8 cellular contexts compared by ENCODE assay signal in genomic region chr1:155206891-155207577, GRCh38. TPM values are rescaled to one million over a fixed set of nuclear protein-coding genes. Genes with fewer than 3 reads are reported as not detected.
DNase-seq lines count a peak whose midpoint lies in the region; ATAC-seq and TF ChIP-seq lines count a peak whose summit lies in the region.

No MANE protein-coding gene starts in this region.

- CTCF ChIA-PET in activated CD4-positive, alpha-beta memory T cell treated with anti-CD3 and anti-CD28 coated beads for 36 hours (lab: Charles Lee) = interaction anchor here (0.6 to 6.6 kb wide), 15 partner anchors 12 to 385 kb away, joined by 3 to 82 read pairs (median 7); partner anchors contain the start of genes KRTCAP2, RUSC1, SCAMP3 and TRIM46

- intact Hi-C loops in activated CD4-positive, alpha-beta memory T cell treated with anti-CD3 and anti-CD28 coated beads for 36 hours (cut with micrococcal nuclease) = loop anchor here (1.0 to 5.0 kb wide), 2 partner anchors 19 to 35 kb away; partner anchors contain the start of genes KRTCAP2 and TRIM46

- POLR2A ChIA-PET in activated CD4-positive, alpha-beta memory T cell treated with anti-CD3 and anti-CD28 coated beads for 36 hours (lab: Charles Lee) = interaction anchor here (0.7 to 3.6 kb wide), 5 partner anchors 13 to 44 kb away, joined by 3 to 58 read pairs (median 9); partner anchors contain the start of genes KRTCAP2 and TRIM46

- H3K27me3 Mint-ChIP-seq in activated CD4-positive, alpha-beta memory T cell treated with anti-CD3 and anti-CD28 coated beads for 36 hours = no peaks in the 10 kb centered on the region

- peaks cover 0 to 4% of the 10 kb centered on the region in 2 donors for H3K36me3 ChIP-seq in lung (ENCODE audit: control insufficient read depth in 2 of 2, insufficient read depth in 2 of 2, low read length in 2 of 2)

- WGBS in lung, 2 donors = 25 to 34% methylated on average over 11 of the region's 11 CpGs

- peaks cover 0 to 6% of the 10 kb centered on the region in 2 donors for H3K4me1 ChIP-seq in lung (ENCODE audit: control insufficient read depth in 2 of 2, insufficient read depth in 2 of 2, low read length in 2 of 2)

- H3K27me3 ChIP-seq in lung (ENCODE audit: control insufficient read depth, insufficient read depth) = no peaks in the 10 kb centered on the region

- H3K4me1 Mint-ChIP-seq in activated CD4-positive, alpha-beta memory T cell treated with anti-CD3 and anti-CD28 coated beads for 36 hours (ENCODE audit: low read depth) = peaks cover 29% of the 10 kb centered on the region

- H3K27ac Mint-ChIP-seq in activated CD4-positive, alpha-beta memory T cell treated with anti-CD3 and anti-CD28 coated beads for 36 hours = peak overlapping the region; percentile 67

- H3K4me3 ChIP-seq in lung = no peak overlapping the region

- TF ChIP-seq CTCF in lung (IDR thresholded peaks at IDR 0.05; ENCODE audit: control extremely low read depth, extremely low read depth) = peak; percentile 81

- H3K9me3 ChIP-seq in lung (ENCODE audit: control insufficient read depth in 2 of 2, insufficient read depth in 1 of 2, low read length in 1 of 2) = no peaks in the 10 kb centered on the region

- ATAC-seq in lung (ENCODE audit: insufficient read depth, low FRiP score) (no peak), HG02970 (IDR thresholded peaks at IDR 0.05; ENCODE audit: low FRiP score, unreplicated experiment) (no peak)

- peak overlapping the region; percentile 40 for H3K4me3 Mint-ChIP-seq in activated CD4-positive, alpha-beta memory T cell treated with anti-CD3 and anti-CD28 coated beads for 36 hours

- DNase-seq in CD1c-positive myeloid dendritic cell (ENCODE audit: extremely low spot score) (peak; percentile 87), HS-5 (ENCODE audit: low read depth) (peak; percentile 65), NCI-H82 treated with DMSO at 0.1 percent for 48 hours (lab: John Stamatoyannopoulos, UW; ENCODE audit: unreplicated experiment) (peak; percentile 85), ecto neural progenitor cell (ENCODE audit: low spot score) (peak; percentile 87), lung (ENCODE audit: low spot score) (peak; percentile 90)
- DNase-seq in activated CD4-positive, alpha-beta memory T cell treated with anti-CD3 and anti-CD28 coated beads for 36 hours = peak; percentile 93
- DNase-seq in stimulated activated CD4-positive, alpha-beta T cell treated with anti-CD3 and anti-CD28 coated beads, TNF-alpha, amount 100 ng/mL, for 4 hours (ENCODE audit: low read depth in 3 of 3) = peak; percentile 76 to 85 (median 77)

- H3K36me3 Mint-ChIP-seq in activated CD4-positive, alpha-beta memory T cell treated with anti-CD3 and anti-CD28 coated beads for 36 hours = no peaks in the 10 kb centered on the region

- peak overlapping the region in 1 of 2 donors; percentile 99 for H3K27ac ChIP-seq in lung (ENCODE audit: low read depth in 1 of 2, low read length in 1 of 2)

- H3K9me3 Mint-ChIP-seq in activated CD4-positive, alpha-beta memory T cell treated with anti-CD3 and anti-CD28 coated beads for 36 hours = no peaks in the 10 kb centered on the region

RNA-seq across cellular contexts. Expression of gene THBS3, which starts 0.7 kb away (rescaled TPM):
- 10 to 100 TPM; 15.6 to 17.3 TPM for total RNA-seq in activated CD4-positive, alpha-beta memory T cell treated with anti-CD3 and anti-CD28 coated beads for 36 hours
- 10 to 100 TPM; 26.6 to 33.1 TPM for total RNA-seq in lung
- 10 to 100 TPM; 11.4 to 22.1 TPM for polyA plus RNA-seq in lung

RNA-seq across cellular contexts. Expression of gene MTX1, which starts 1.5 kb away (rescaled TPM):
- 10 to 100 TPM; 45.2 to 47.9 TPM for total RNA-seq in activated CD4-positive, alpha-beta memory T cell treated with anti-CD3 and anti-CD28 coated beads for 36 hours
- total RNA-seq in lung = 10 to 100 TPM; 25.6 to 46.7 TPM
- 10 to 100 TPM; 69.9 to 72.1 TPM for polyA plus RNA-seq in lung

RNA-seq across cellular contexts. Expression of gene TRIM46, which starts 33.4 kb away (rescaled TPM):
- total RNA-seq in activated CD4-positive, alpha-beta memory T cell treated with anti-CD3 and anti-CD28 coated beads for 36 hours = 1 to 10 TPM; 6.3 to 7.1 TPM
- under 1 TPM; 0.60 to 0.71 TPM for total RNA-seq in lung
- under 1 TPM; 0.26 to 0.31 TPM for polyA plus RNA-seq in lung

RNA-seq across cellular contexts. Expression of gene KRTCAP2, which starts 33.9 kb away (rescaled TPM):
- total RNA-seq in activated CD4-positive, alpha-beta memory T cell treated with anti-CD3 and anti-CD28 coated beads for 36 hours = 100 to 1,000 TPM; 138 to 146 TPM
- total RNA-seq in lung = 100 to 1,000 TPM in 1 of 2 donors, 10 to 100 TPM in 1; 58.2 to 162 TPM
- polyA plus RNA-seq in lung = 100 to 1,000 TPM; 218 to 592 TPM

RNA-seq across cellular contexts. Expression of gene ENTREP3, which starts 48.2 kb away (rescaled TPM):
- total RNA-seq in activated CD4-positive, alpha-beta memory T cell treated with anti-CD3 and anti-CD28 coated beads for 36 hours = 10 to 100 TPM; 32.9 to 34.1 TPM
- 10 to 100 TPM in 1 of 2 donors, 1 to 10 TPM in 1; 9.0 to 28.7 TPM for total RNA-seq in lung
- 10 to 100 TPM in 1 of 2 donors, 1 to 10 TPM in 1; 8.4 to 16.8 TPM for polyA plus RNA-seq in lung

Comparison
In these comparisons a context has a peak if more than half of its experiments do, and no peak if none do; other contexts are left out.
1. RNA of gene TRIM46, which starts 33.4 kb away (total RNA-seq): 6.3 to 7.1 TPM in activated CD4-positive, alpha-beta memory T cell treated with anti-CD3 and anti-CD28 coated beads for 36 hours; 0.60 to 0.71 TPM in lung; every median in the first group is over 4 times any median in the second.
2. Peak in every context shown above with its lines, with median percentiles within 50 percentile points of each other: DNase-seq.